9 cellular contexts compared by ENCODE assay signal in the genomic region with DNA sequence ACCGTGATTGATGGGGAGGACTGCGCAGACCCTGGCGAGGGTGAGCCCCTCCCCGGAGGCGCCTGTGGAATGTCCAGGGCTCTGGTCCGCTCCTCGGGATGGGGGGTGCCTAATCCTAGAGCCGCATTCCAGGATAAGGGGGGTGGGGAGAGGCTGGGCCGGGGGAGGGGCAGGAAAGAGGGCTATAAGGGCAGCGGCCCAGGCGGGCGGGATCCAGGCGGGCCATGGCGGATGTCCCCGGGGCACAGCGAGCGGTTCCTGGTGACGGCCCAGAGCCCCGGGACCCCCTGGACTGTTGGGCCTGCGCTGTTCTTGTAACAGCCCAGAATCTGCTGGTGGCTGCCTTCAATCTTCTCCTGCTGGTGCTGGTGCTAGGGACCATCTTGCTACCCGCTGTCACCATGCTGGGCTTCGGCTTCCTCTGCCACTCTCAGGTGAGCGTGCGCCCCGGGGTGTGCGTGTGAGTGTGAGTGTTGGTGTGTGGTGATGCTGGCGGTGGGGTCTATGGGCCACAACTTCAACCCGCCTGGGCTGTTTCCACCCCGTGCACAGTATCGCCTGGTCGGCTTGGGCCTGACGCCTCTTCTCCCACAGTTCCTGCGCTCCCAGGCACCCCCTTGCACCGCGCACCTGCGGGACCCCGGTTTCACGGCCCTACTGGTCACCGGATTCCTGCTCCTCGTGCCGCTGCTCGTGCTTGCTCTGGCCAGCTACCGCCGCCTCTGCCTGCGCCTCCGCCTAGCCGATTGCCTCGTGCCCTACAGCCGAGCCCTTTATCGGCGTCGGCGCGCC. TPM values are rescaled to one million over a fixed set of nuclear protein-coding genes. Genes with fewer than 3 reads are reported as not detected.
A peak's percentile ranks its signal among the peaks of the same experiment; 100 is the strongest.
DNase-seq lines count a peak whose midpoint lies in the region; ATAC-seq and TF ChIP-seq lines count a peak whose summit lies in the region.
"Had no signal": no experiment of that assay in that cellular context is flagged by ENCODE, and none has a peak within 500 bp of the region (broad histone marks: within the 10 kb centered on the region; RNA-seq: fewer than 3 reads in every experiment).

A gene with protein sequence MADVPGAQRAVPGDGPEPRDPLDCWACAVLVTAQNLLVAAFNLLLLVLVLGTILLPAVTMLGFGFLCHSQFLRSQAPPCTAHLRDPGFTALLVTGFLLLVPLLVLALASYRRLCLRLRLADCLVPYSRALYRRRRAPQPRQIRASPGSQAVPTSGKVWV (plus strand): TSS at position 216 of the 792 bp plus-strand sequence. CDS start 9 bp downstream, at position 225.

- WGBS in smooth muscle cell (ENCODE audit: low lambda C conversion rate): 17% methylated on average over 50 of the region's 54 CpGs

- H3K9me3 ChIP-seq in HUES6 (ENCODE audit: control insufficient read depth, insufficient read depth, low read depth, low read length): no peaks in the 10 kb centered on the region
- H3K9me3 ChIP-seq in iPS-18c (ENCODE audit: control insufficient read depth, insufficient read depth, low read length): peaks cover 3% of the 10 kb centered on the region
- H3K9me3 ChIP-seq in smooth muscle cell (replicated peaks; ENCODE audit: low read depth): no peaks in the 10 kb centered on the region

- peak within 1 kb of the TSS; percentile 15 for H3K4me3 Mint-ChIP-seq in activated T-helper 1 cell treated with anti-CD3 and anti-CD28 coated beads, Interleukin-12 subunit alpha, Interleukin-12 subunit beta, Interleukin-2, Interleukin-4 antibody, amounts not matched to agents 30 ng/mL and 10 ng/mL and 1 ng/mL, durations not matched to agents 14 hours and 24 hours and 36 hours

- H3K4me1 Mint-ChIP-seq in activated T-helper 1 cell treated with anti-CD3 and anti-CD28 coated beads, Interleukin-12 subunit alpha, Interleukin-12 subunit beta, Interleukin-2, Interleukin-4 antibody, amounts not matched to agents 30 ng/mL and 10 ng/mL and 1 ng/mL, durations not matched to agents 14 hours and 24 hours and 36 hours (ENCODE audit: low read depth): peaks cover 8% of the 10 kb centered on the region

- H3K27me3 ChIP-seq in HUES6 (ENCODE audit: control insufficient read depth, insufficient read depth, low read length) (peaks cover 47% of the 10 kb centered on the region), smooth muscle cell (ENCODE audit: low read depth) (no peaks in the 10 kb centered on the region)

- no peaks in the 10 kb centered on the region for H3K9me3 Mint-ChIP-seq in activated T-helper 1 cell treated with anti-CD3 and anti-CD28 coated beads, Interleukin-12 subunit alpha, Interleukin-12 subunit beta, Interleukin-2, Interleukin-4 antibody, amounts not matched to agents 30 ng/mL and 10 ng/mL and 1 ng/mL, durations not matched to agents 14 hours and 24 hours and 36 hours

- H4K20me1 ChIP-seq in smooth muscle cell (ENCODE audit: low read depth): peaks cover 65% of the 10 kb centered on the region

- H3K9ac ChIP-seq in HUES6 (ENCODE audit: low read length) (peak within 1 kb of the TSS; percentile 64), smooth muscle cell (ENCODE audit: low read depth) (no peak within 1 kb of the TSS)

- H3K36me3 ChIP-seq in HUES6 (ENCODE audit: control insufficient read depth, insufficient read depth, low read length): peaks cover 14% of the 10 kb centered on the region; the same call in 1 of the 2 replicates
- no peaks in the 10 kb centered on the region for H3K36me3 ChIP-seq in smooth muscle cell (ENCODE audit: low read depth)

- no peak within 1 kb of the TSS for H2AFZ ChIP-seq in smooth muscle cell (ENCODE audit: low read depth)

- intact Hi-C loops in activated T-helper 1 cell treated with anti-CD3 and anti-CD28 coated beads, Interleukin-12 subunit alpha, Interleukin-12 subunit beta, Interleukin-2, Interleukin-4 antibody, amounts not matched to agents 30 ng/mL and 10 ng/mL and 1 ng/mL, durations not matched to agents 14 hours and 24 hours and 36 hours (cut with micrococcal nuclease): loop anchor here (5.0 to 10.0 kb wide), 3 partner anchors 202 to 840 kb away; partner anchors contain the start of genes EIF5A and RNASEK

- no peak within 1 kb of the TSS for H3K27ac ChIP-seq in HUES6 (ENCODE audit: low read depth, low read length)
- peak within 1 kb of the TSS; percentile 88 for H3K27ac ChIP-seq in smooth muscle cell (ENCODE audit: low read depth)

- peaks cover 20% of the 10 kb centered on the region for H3K79me2 ChIP-seq in smooth muscle cell (ENCODE audit: low read depth)

- no peak for ATAC-seq in HG03280 (IDR thresholded peaks at IDR 0.05; ENCODE audit: unreplicated experiment)

- no peaks in the 10 kb centered on the region for H3K27me3 Mint-ChIP-seq in activated T-helper 1 cell treated with anti-CD3 and anti-CD28 coated beads, Interleukin-12 subunit alpha, Interleukin-12 subunit beta, Interleukin-2, Interleukin-4 antibody, amounts not matched to agents 30 ng/mL and 10 ng/mL and 1 ng/mL, durations not matched to agents 14 hours and 24 hours and 36 hours (ENCODE audit: insufficient read depth)

- peak within 1 kb of the TSS; percentile 84 for H3K4me2 ChIP-seq in smooth muscle cell

- no peak for DNase-seq in activated T-helper 1 cell treated with anti-CD3 and anti-CD28 coated beads, Interleukin-12 subunit alpha, Interleukin-12 subunit beta, Interleukin-2, Interleukin-4 antibody, amounts not matched to agents 30 ng/mL and 10 ng/mL and 1 ng/mL, durations not matched to agents 14 hours and 24 hours and 36 hours (ENCODE audit: low spot score)
- DNase-seq in smooth muscle cell (lab: John Stamatoyannopoulos, UW; ENCODE audit: unreplicated experiment): no peak
- DNase-seq in HCEC 1CT: no peak
- DNase-seq in NCI-H446 treated with DMSO at 0.1 percent for 48 hours (lab: John Stamatoyannopoulos, UW): no peak
- DNase-seq in DMS153 (lab: John Stamatoyannopoulos, UW): no peak
- DNase-seq: immature natural killer cell had no signal

- no peak for TF ChIP-seq CTCF in smooth muscle cell (IDR thresholded peaks at IDR 0.05; ENCODE audit: borderline replicate concordance, insufficient read depth, poor library complexity, severe bottlenecking)

- peaks cover 43% of the 10 kb centered on the region for H3K36me3 Mint-ChIP-seq in activated T-helper 1 cell treated with anti-CD3 and anti-CD28 coated beads, Interleukin-12 subunit alpha, Interleukin-12 subunit beta, Interleukin-2, Interleukin-4 antibody, amounts not matched to agents 30 ng/mL and 10 ng/mL and 1 ng/mL, durations not matched to agents 14 hours and 24 hours and 36 hours (ENCODE audit: low read depth)

- H3K4me1 ChIP-seq in HUES6 (ENCODE audit: control insufficient read depth, insufficient read depth, low read length): peaks cover 28% of the 10 kb centered on the region
- H3K4me1 ChIP-seq in smooth muscle cell (ENCODE audit: low read depth): peaks cover 32% of the 10 kb centered on the region

- H3F3A ChIP-seq in smooth muscle cell (ENCODE audit: low read depth): peaks cover 51% of the 10 kb centered on the region

- H3K27ac Mint-ChIP-seq in activated T-helper 1 cell treated with anti-CD3 and anti-CD28 coated beads, Interleukin-12 subunit alpha, Interleukin-12 subunit beta, Interleukin-2, Interleukin-4 antibody, amounts not matched to agents 30 ng/mL and 10 ng/mL and 1 ng/mL, durations not matched to agents 14 hours and 24 hours and 36 hours: no peak within 1 kb of the TSS

- H3K4me3 ChIP-seq in HUES6 (ENCODE audit: low read depth, low read length): peak within 1 kb of the TSS; percentile 79
- peak within 1 kb of the TSS; percentile 79 for H3K4me3 ChIP-seq in iPS-18c (ENCODE audit: insufficient read depth, low read depth, low read length)
- H3K4me3 ChIP-seq in smooth muscle cell: peak within 1 kb of the TSS; percentile 49

RNA-seq across cellular contexts. Expression of the gene that starts here (rescaled TPM):
- 7.4 TPM in 2 replicates for total RNA-seq in activated T-helper 1 cell treated with anti-CD3 and anti-CD28 coated beads, Interleukin-12 subunit alpha, Interleukin-12 subunit beta, Interleukin-2, Interleukin-4 antibody, amounts not matched to agents 30 ng/mL and 10 ng/mL and 1 ng/mL, durations not matched to agents 14 hours and 24 hours and 36 hours
- 5.1 and 8.6 TPM in 2 replicates for total RNA-seq in smooth muscle cell
- 12.7 and 16.1 TPM in 2 replicates for polyA plus RNA-seq in smooth muscle cell
- polyA plus RNA-seq: immature natural killer cell had no signal
